Comparison of ENCODE assay signal across 25 cellular contexts in the genomic region with DNA sequence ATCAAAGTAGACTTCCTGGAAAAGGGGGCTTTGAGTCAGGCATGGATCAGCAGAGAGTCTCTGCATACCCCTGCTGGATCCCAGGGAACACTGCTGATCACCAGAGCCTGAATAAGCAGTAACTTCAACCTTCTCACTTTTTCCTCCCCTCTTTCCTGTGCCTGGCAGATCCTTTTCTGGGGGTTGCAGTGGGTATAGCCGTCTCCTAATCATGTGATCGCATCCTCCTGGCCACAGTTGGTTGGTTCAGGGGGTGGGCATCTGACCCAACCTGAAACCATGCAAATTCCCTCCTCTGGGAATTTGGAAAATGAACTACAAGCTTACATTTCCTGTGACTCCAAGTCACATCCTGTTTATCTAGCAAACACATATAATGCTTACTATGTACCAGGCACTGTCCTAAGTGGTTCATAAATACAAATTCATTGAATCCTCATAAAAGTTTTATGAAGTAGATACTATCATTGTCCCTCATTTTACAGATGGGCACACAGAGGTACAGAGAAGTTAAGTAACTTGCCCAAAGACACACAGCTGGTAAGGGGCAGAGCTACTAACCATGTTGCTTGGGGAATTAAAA.
"Had no signal": no experiment of that assay in that cellular context is flagged by ENCODE, and none has a peak within 500 bp of the region (broad histone marks: within the 10 kb centered on the region; RNA-seq: fewer than 3 reads in every experiment).

No MANE protein-coding gene starts in this region.

- H3K27ac ChIP-seq: colonic mucosa, foreskin keratinocyte, hepatocyte, neutrophil, psoas muscle, spleen, testis, transverse colon had no signal

- ATAC-seq: foreskin keratinocyte; left colon; left ventricle myocardium superior; psoas muscle; sciatic nerve; stimulated activated memory B cell treated with anti-CD40 and anti-IgM and Interleukin-4, amounts not matched to agents 10 μg/mL and 1 μg/mL and 100 μg/mL, for 72 hours; stimulated activated naive CD8-positive, alpha-beta T cell treated with anti-CD3 and anti-CD28 coated beads, Interleukin-15, amount 100 ng/mL, for 72 hours had no signal

- H3K79me2 ChIP-seq: hepatocyte had no signal

- H3K27ac Mint-ChIP-seq: naive B cell; stimulated activated memory B cell treated with anti-CD40 and anti-IgM and Interleukin-4, amounts not matched to agents 10 μg/mL and 1 μg/mL and 100 μg/mL, for 72 hours; stimulated activated naive CD8-positive, alpha-beta T cell treated with anti-CD3 and anti-CD28 coated beads, Interleukin-15, amount 100 ng/mL, for 72 hours had no signal

- H3K4me3 Mint-ChIP-seq: naive B cell; stimulated activated memory B cell treated with anti-CD40 and anti-IgM and Interleukin-4, amounts not matched to agents 10 μg/mL and 1 μg/mL and 100 μg/mL, for 72 hours; stimulated activated naive CD8-positive, alpha-beta T cell treated with anti-CD3 and anti-CD28 coated beads, Interleukin-15, amount 100 ng/mL, for 72 hours had no signal

- H2AFZ ChIP-seq: hepatocyte had no signal

- H3K9me3 ChIP-seq: colonic mucosa, neutrophil, psoas muscle, spleen, testis, transverse colon had no signal

- H3K36me3 Mint-ChIP-seq: stimulated activated memory B cell treated with anti-CD40 and anti-IgM and Interleukin-4, amounts not matched to agents 10 μg/mL and 1 μg/mL and 100 μg/mL, for 72 hours had no signal

- H3K27me3 ChIP-seq: colonic mucosa, foreskin keratinocyte, hepatocyte, testis had no signal

- DNase-seq: colonic mucosa; dermis blood vessel endothelial cell; erythroblast; foreskin keratinocyte; head of caudate nucleus; kidney; left colon; left ventricle myocardium superior; mesenchymal stem cell; naive B cell; psoas muscle; retina; spleen; stimulated activated CD4-positive, alpha-beta T cell treated with anti-CD3 and anti-CD28 coated beads, Interleukin-15, amount 100 ng/mL, for 24 hours; stimulated activated CD4-positive, alpha-beta T cell treated with anti-CD3 and anti-CD28 coated beads, Interleukin-1b, Interleukin-23, amount 100 ng/mL, for 48 hours; stimulated activated CD4-positive, alpha-beta T cell treated with anti-CD3 and anti-CD28 coated beads, Interleukin-4, amount 100 ng/mL, for 24 hours; stimulated activated naive CD8-positive, alpha-beta T cell treated with anti-CD3 and anti-CD28 coated beads, Interleukin-15, amount 100 ng/mL, for 72 hours; testis; transverse colon had no signal

- H3K4me3 ChIP-seq: colonic mucosa, hepatocyte, lung, psoas muscle, spleen, testis, transverse colon had no signal

- FAIRE-seq: endothelial cell of umbilical vein, kidney had no signal

- H3K36me3 ChIP-seq: colonic mucosa, neutrophil, spleen, transverse colon had no signal

- H3K9me3 Mint-ChIP-seq: stimulated activated memory B cell treated with anti-CD40 and anti-IgM and Interleukin-4, amounts not matched to agents 10 μg/mL and 1 μg/mL and 100 μg/mL, for 72 hours; stimulated activated naive CD8-positive, alpha-beta T cell treated with anti-CD3 and anti-CD28 coated beads, Interleukin-15, amount 100 ng/mL, for 72 hours had no signal

- H3K4me1 ChIP-seq: colonic mucosa, foreskin keratinocyte, psoas muscle, spleen, testis, transverse colon had no signal

- H3K4me2 ChIP-seq: hepatocyte had no signal

- H3K4me1 Mint-ChIP-seq: naive B cell; stimulated activated memory B cell treated with anti-CD40 and anti-IgM and Interleukin-4, amounts not matched to agents 10 μg/mL and 1 μg/mL and 100 μg/mL, for 72 hours; stimulated activated naive CD8-positive, alpha-beta T cell treated with anti-CD3 and anti-CD28 coated beads, Interleukin-15, amount 100 ng/mL, for 72 hours had no signal
